ENCODE assay signal across 6 cellular contexts in the genomic region with DNA sequence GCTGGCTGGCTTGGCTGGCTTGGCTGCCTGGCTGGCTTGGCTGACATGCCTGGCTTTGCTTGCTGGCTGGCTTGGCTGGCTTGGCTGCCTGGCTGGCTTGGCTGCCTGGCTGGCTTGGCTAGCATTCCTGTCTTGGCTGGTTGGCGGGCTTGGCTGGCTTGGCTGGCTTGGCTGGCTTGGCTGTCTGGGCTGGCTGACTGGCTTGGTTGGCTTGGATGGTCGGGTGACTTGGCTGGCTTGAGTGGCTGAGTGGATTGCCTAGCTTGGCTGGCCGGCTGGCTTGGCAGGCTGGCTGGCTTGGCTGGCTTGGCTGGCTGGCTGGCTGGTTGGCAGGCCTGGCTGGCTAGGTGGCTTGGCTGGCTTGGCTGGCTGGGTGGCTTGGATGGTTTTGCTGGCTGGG.
DNase-seq lines count a peak whose midpoint lies in the region; ATAC-seq and TF ChIP-seq lines count a peak whose summit lies in the region.
"Not testable (repeated sequence)": the region's sequence is repeated elsewhere in the genome, so short reads cannot be mapped to it uniquely, and the experiment has no call there.

No MANE protein-coding gene starts in this region.

- TF ChIP-seq POLR2A in sigmoid colon (IDR thresholded peaks at IDR 0.05): not testable (repeated sequence)

- not testable (repeated sequence) for TF ChIP-seq CTCF in lower lobe of right lung (IDR thresholded peaks at IDR 0.05); osteocyte (IDR thresholded peaks at IDR 0.05); sigmoid colon (IDR thresholded peaks at IDR 0.05)

- peak; percentile 75 for DNase-seq in activated effector memory CD4-positive, alpha-beta T cell treated with anti-CD3 and anti-CD28 coated beads, Interleukin-2, amount 50 U/mL, for 16 hours
- peak; percentile 41 for DNase-seq in cardiac septum (ENCODE audit: low spot score)
- peak; percentile 15 for DNase-seq in lower lobe of right lung
- peak; percentile 48 for DNase-seq in osteocyte (ENCODE audit: extremely low spot score, unreplicated experiment)
- DNase-seq in sigmoid colon: peak; percentile 17
- peak; percentile 32 for DNase-seq in ureter (ENCODE audit: low spot score)

- H3K36me3 Mint-ChIP-seq in osteocyte (ENCODE audit: unreplicated experiment): not testable (repeated sequence)

- not testable (repeated sequence) for H3K27ac Mint-ChIP-seq in osteocyte (ENCODE audit: unreplicated experiment)

- ATAC-seq in lower lobe of right lung: not testable (repeated sequence)

- H3K4me1 ChIP-seq in lower lobe of right lung, sigmoid colon: not testable (repeated sequence)

- not testable (repeated sequence) for H3K4me3 Mint-ChIP-seq in osteocyte (ENCODE audit: unreplicated experiment)

- H3K9me3 Mint-ChIP-seq in osteocyte (ENCODE audit: unreplicated experiment): not testable (repeated sequence)

- 65 to 89% methylated on average over 3 of the region's 3 CpGs for WGBS in sigmoid colon, 2 donors

- TF ChIP-seq EP300 in sigmoid colon (IDR thresholded peaks at IDR 0.05): not testable (repeated sequence)

- not testable (repeated sequence) for H3K27me3 ChIP-seq in lower lobe of right lung (ENCODE audit: low read depth); sigmoid colon

- H3K9me3 ChIP-seq in lower lobe of right lung, sigmoid colon: not testable (repeated sequence)

- not testable (repeated sequence) for H3K27ac ChIP-seq in lower lobe of right lung, sigmoid colon

- intact Hi-C loops in cardiac septum (cut with DNase I); lower lobe of right lung (cut with DNase I); sigmoid colon (cut with DNase I): not testable (repeated sequence)

- H3K4me1 Mint-ChIP-seq in osteocyte (ENCODE audit: unreplicated experiment): not testable (repeated sequence)

- H3K4me3 ChIP-seq in lower lobe of right lung, sigmoid colon: not testable (repeated sequence)

- H3K36me3 ChIP-seq in lower lobe of right lung, sigmoid colon: not testable (repeated sequence)

- not testable (repeated sequence) for H3K27me3 Mint-ChIP-seq in osteocyte (ENCODE audit: unreplicated experiment)

Comparison
In these comparisons a context has a peak if more than half of its experiments do, and no peak if none do; other contexts are left out.
1. DNase-seq: peak in every context shown above with its lines; median percentile 75 in activated effector memory CD4-positive, alpha-beta T cell treated with anti-CD3 and anti-CD28 coated beads, Interleukin-2, amount 50 U/mL, for 16 hours; 48 in osteocyte; 41 in cardiac septum; 32 in ureter; 17 in sigmoid colon; 15 in lower lobe of right lung.